1 cellular context compared by ENCODE assay signal in the genomic region with DNA sequence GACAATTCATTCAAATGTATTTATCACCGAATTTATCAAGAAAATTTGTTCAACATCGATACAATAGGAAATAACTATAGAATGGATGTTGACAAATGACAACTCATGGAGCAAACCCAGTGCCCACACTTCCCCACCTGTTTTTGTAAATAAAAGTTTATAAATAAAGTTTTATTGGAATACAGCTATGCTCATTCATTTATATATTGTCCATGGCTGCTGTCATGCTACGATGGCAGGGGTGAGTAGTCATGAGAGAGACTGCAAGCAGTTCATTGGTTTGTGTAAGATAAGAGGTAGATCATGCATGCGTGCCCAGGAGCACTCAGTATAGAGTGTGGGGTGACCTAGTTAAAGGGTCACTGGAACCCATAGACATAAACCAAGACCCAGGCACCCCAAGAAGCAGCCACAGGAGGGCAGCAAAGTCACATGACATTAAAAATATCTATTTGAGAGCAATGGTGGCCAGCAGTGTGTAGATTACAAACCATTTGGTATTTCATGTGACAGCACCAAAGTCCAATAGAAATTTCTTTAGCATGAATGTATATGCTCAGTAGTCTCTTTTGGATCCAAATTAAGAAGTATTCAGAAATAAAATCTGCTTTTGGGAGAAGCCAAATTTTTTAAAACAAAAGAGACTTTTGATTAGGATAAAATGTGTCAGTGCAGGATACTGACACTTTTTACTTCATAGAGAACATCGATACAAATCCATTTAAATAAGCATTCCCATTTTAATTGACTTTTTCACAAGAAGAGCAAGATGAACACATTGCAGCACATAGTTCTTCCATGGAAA.
TF ChIP-seq lines count a peak whose summit lies in the region.

No MANE protein-coding gene starts in this region.

TF ChIP-seq in liver, 16 proteins besides CTCF, POLR2A, EP300 and RAD21 (continued from another document):
- TF ChIP-seq TAF1 (conservative IDR thresholded peaks at IDR 0.05) (no peak), SP1 (IDR thresholded peaks at IDR 0.05) (no peak), YY1 (IDR thresholded peaks at IDR 0.05) (no peak), FOXA1 (IDR thresholded peaks at IDR 0.05) (no peak), JUND (IDR thresholded peaks at IDR 0.05) (no peak), HNF4G (IDR thresholded peaks at IDR 0.05) (no peak)
